ENCODE assay signal across 3 cellular contexts in genomic region chr22:48616656-48617055, GRCh38.
"Had no signal": no experiment of that assay in that cellular context is flagged by ENCODE, and none has a peak within 500 bp of the region (broad histone marks: within the 10 kb centered on the region; RNA-seq: fewer than 3 reads in every experiment).

No MANE protein-coding gene starts in this region.

- H3K4me3 ChIP-seq: GM12878 had no signal

- ATAC-seq: GM12878 had no signal

- DNase-seq: GDM1, GF-D8 had no signal
